ENCODE assay signal across 21 cellular contexts in the genomic region with DNA sequence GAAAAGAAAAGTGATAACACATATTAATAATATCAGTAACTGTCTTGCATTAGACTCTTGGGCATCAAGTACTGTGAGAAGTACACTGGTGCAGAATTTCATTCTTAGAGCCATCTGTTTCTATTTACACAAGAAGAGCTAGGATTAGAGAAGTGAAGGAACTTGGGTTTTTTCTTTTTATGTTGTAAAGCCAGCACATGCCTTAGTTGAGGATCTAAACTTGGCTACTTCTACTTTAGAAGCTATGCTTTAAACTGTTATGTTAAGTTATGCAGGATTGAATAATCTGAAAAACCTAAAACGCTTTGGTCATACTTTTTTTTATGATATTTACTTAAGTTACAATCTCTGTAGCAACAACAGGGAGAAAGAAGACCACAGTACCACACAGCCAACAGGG.
DNase-seq lines count a peak whose midpoint lies in the region; ATAC-seq and TF ChIP-seq lines count a peak whose summit lies in the region.
"Had no signal": no experiment of that assay in that cellular context is flagged by ENCODE, and none has a peak within 500 bp of the region (broad histone marks: within the 10 kb centered on the region; RNA-seq: fewer than 3 reads in every experiment).

No MANE protein-coding gene starts in this region.

- no peaks in the 10 kb centered on the region for H3K36me3 Mint-ChIP-seq in activated CD8-positive, alpha-beta T cell treated with anti-CD3 and anti-CD28 coated beads for 36 hours (ENCODE audit: low read depth)
- H3K36me3 Mint-ChIP-seq: CD4-positive, alpha-beta memory T cell; T-cell had no signal

- DNase-seq in AG20443 (ENCODE audit: low spot score) (peak; percentile 7), GM04504 (ENCODE audit: low read depth) (peak; percentile 11), NOMO-1 treated with DMSO at 0.1 percent for 48 hours (lab: John Stamatoyannopoulos, UW; ENCODE audit: unreplicated experiment) (peak; percentile 72), globus pallidus (ENCODE audit: low spot score) (peak; percentile 3), NCI-H2029 treated with DMSO at 0.1 percent for 48 hours (lab: John Stamatoyannopoulos, UW) (no peak), kidney tubule cell (ENCODE audit: low spot score) (no peak), spleen (no peak)
- no peak for DNase-seq in activated CD8-positive, alpha-beta T cell treated with anti-CD3 and anti-CD28 coated beads for 36 hours
- DNase-seq: AML-193; CD4-positive, alpha-beta memory T cell; HCEC 1CT; IMR-90; NCI-H1048; NCI-H146; NCI-H2107; NCI-H446; NCI-H774; OCI-M1; T-cell had no signal

- H3K36me3 ChIP-seq in spleen: no peaks in the 10 kb centered on the region
- H3K36me3 ChIP-seq: SJSA1 had no signal

- H3K27me3 Mint-ChIP-seq in activated CD8-positive, alpha-beta T cell treated with anti-CD3 and anti-CD28 coated beads for 36 hours: no peaks in the 10 kb centered on the region
- H3K27me3 Mint-ChIP-seq: T-cell had no signal

- H3K9me3 Mint-ChIP-seq in activated CD8-positive, alpha-beta T cell treated with anti-CD3 and anti-CD28 coated beads for 36 hours: peaks cover 1% of the 10 kb centered on the region

- H3K27me3 ChIP-seq in spleen (replicated peaks in 1 of 7): no peaks in the 10 kb centered on the region
- H3K27me3 ChIP-seq: SJSA1 had no signal

- CTCF ChIA-PET in activated CD8-positive, alpha-beta T cell treated with anti-CD3 and anti-CD28 coated beads for 36 hours (lab: Charles Lee): no interaction called here

- H3K4me3 Mint-ChIP-seq in activated CD8-positive, alpha-beta T cell treated with anti-CD3 and anti-CD28 coated beads for 36 hours: no peak overlapping the region
- H3K4me3 Mint-ChIP-seq: CD4-positive, alpha-beta memory T cell; T-cell had no signal

- no peak for TF ChIP-seq POLR2A in spleen (IDR thresholded peaks at IDR 0.05)

- H3K9me3 ChIP-seq in spleen: peaks cover 0 to 17% (median 3%) of the 10 kb centered on the region in 8 donors
- H3K9me3 ChIP-seq: SJSA1 had no signal

- H3K4me1 Mint-ChIP-seq in activated CD8-positive, alpha-beta T cell treated with anti-CD3 and anti-CD28 coated beads for 36 hours (ENCODE audit: low read depth): no peaks in the 10 kb centered on the region
- H3K4me1 Mint-ChIP-seq: CD4-positive, alpha-beta memory T cell; T-cell had no signal

- intact Hi-C loops in activated CD8-positive, alpha-beta T cell treated with anti-CD3 and anti-CD28 coated beads for 36 hours (cut with micrococcal nuclease): no loop called here
- intact Hi-C loops in spleen (cut with DNase I; ENCODE audit: low total_unique reads): no loop called here

- no peak for TF ChIP-seq CTCF in activated CD8-positive, alpha-beta T cell treated with anti-CD3 and anti-CD28 coated beads for 36 hours (IDR thresholded peaks at IDR 0.05)
- no peak for TF ChIP-seq CTCF in spleen (IDR thresholded peaks at IDR 0.05 in 8 of 11, conservative IDR thresholded peaks at IDR 0.05 in 3 of 11)

- H3K27ac ChIP-seq in spleen: peak overlapping the region in 3 of 8 donors; percentile 22 to 60 (median 55)
- H3K27ac ChIP-seq: RWPE1, SJSA1 had no signal

- peak overlapping the region in 1 of 8 donors; percentile 9 for H3K4me3 ChIP-seq in spleen
- H3K4me3 ChIP-seq: SJSA1 had no signal

- WGBS in spleen, 5 donors: 25 to 46% (median 31%) methylated on average over 1 of the region's 1 CpG

- H3K4me1 ChIP-seq in spleen: peaks cover 0 to 19% (median 2%) of the 10 kb centered on the region in 6 donors
- H3K4me1 ChIP-seq: SJSA1 had no signal

- no peak for ATAC-seq in activated CD8-positive, alpha-beta T cell treated with anti-CD3 and anti-CD28 coated beads for 36 hours
- ATAC-seq: T-cell had no signal

- H3K27ac Mint-ChIP-seq in activated CD8-positive, alpha-beta T cell treated with anti-CD3 and anti-CD28 coated beads for 36 hours: no peak overlapping the region
- H3K27ac Mint-ChIP-seq: CD4-positive, alpha-beta memory T cell; T-cell had no signal

- POLR2A ChIA-PET in activated CD8-positive, alpha-beta T cell treated with anti-CD3 and anti-CD28 coated beads for 36 hours (lab: Charles Lee): no interaction called here

Comparison
In these comparisons a context has a peak if more than half of its experiments do, and no peak if none do; other contexts are left out.
1. DNase-seq: peak in AG20443 (single experiment), GM04504 (single experiment), NOMO-1 treated with DMSO at 0.1 percent for 48 hours (single experiment) and globus pallidus (single experiment); none in activated CD8-positive, alpha-beta T cell treated with anti-CD3 and anti-CD28 coated beads for 36 hours (single experiment), NCI-H2029 treated with DMSO at 0.1 percent for 48 hours (single experiment), kidney tubule cell (single experiment) and spleen (single experiment).